ENCODE assay signal across 8 cellular contexts in genomic region chr3:186826316-186826977, GRCh38. TPM values are rescaled to one million over a fixed set of nuclear protein-coding genes. Genes with fewer than 3 reads are reported as not detected.
A peak's percentile ranks its signal among the peaks of the same experiment; 100 is the strongest.
DNase-seq lines count a peak whose midpoint lies in the region; ATAC-seq and TF ChIP-seq lines count a peak whose summit lies in the region.

No MANE protein-coding gene starts in this region.

- H2AFZ ChIP-seq in neural progenitor cell (replicated peaks), result no peak overlapping the region

- ATAC-seq in foreskin keratinocyte, result no peak

- H3K9ac ChIP-seq in ES-I3 (ENCODE audit: low read depth, low read length) (peak overlapping the region; percentile 74; the same call in 1 of the 2 replicates), neural progenitor cell (no peak overlapping the region)

- TF ChIP-seq POLR2A in Peyer's patch (IDR thresholded peaks at IDR 0.05), result no peak

- DNase-seq in Peyer's patch (peak in 2 of 3 donors; percentile 33 to 51), neural progenitor cell (ENCODE audit: low spot score) (peak; percentile 17), NCI-H446 treated with DMSO at 0.1 percent for 48 hours (lab: John Stamatoyannopoulos, UW) (no peak), COR-L47 (lab: John Stamatoyannopoulos, UW) (no peak), foreskin keratinocyte (no peak), HPDE6-E6E7 (ENCODE audit: extremely low spot score) (no peak)
- DNase-seq in effector memory CD4-positive, alpha-beta T cell, result no peak

- peaks cover 10% of the 10 kb centered on the region for H4K20me1 ChIP-seq in neural progenitor cell (ENCODE audit: low read depth)

- H3K9me3 Mint-ChIP-seq in neural progenitor cell, result peaks cover 2% of the 10 kb centered on the region

- H3K4me1 Mint-ChIP-seq in neural progenitor cell, result peaks cover 34% of the 10 kb centered on the region

- H3K79me2 ChIP-seq in neural progenitor cell (ENCODE audit: low read depth), result no peaks in the 10 kb centered on the region

- H3K27ac Mint-ChIP-seq in neural progenitor cell, result no peak overlapping the region

- peaks cover 37% of the 10 kb centered on the region for H3K27me3 Mint-ChIP-seq in neural progenitor cell (ENCODE audit: insufficient read depth, low read depth)

- H3K27ac ChIP-seq in Peyer's patch (peak overlapping the region in 1 of 4 donors; percentile 73), neural progenitor cell (no peak overlapping the region), foreskin keratinocyte (no peak overlapping the region)
- H3K27ac ChIP-seq in effector memory CD4-positive, alpha-beta T cell (ENCODE audit: insufficient read depth, low read length, poor library complexity, severe bottlenecking), result no peak overlapping the region

- H3K4me2 ChIP-seq in neural progenitor cell, result peak overlapping the region; percentile 98

- H3K4me1 ChIP-seq in ES-I3 (ENCODE audit: insufficient read depth, low read length) (peaks cover 9% of the 10 kb centered on the region), Peyer's patch (peaks cover 0 to 14% (median 11%) of the 10 kb centered on the region in 4 donors), neural progenitor cell (peaks cover 34% of the 10 kb centered on the region), foreskin keratinocyte (peaks cover 10% of the 10 kb centered on the region)
- H3K4me1 ChIP-seq in effector memory CD4-positive, alpha-beta T cell (ENCODE audit: control insufficient read depth, insufficient read depth, low read length, poor library complexity, severe bottlenecking), result peaks cover 9% of the 10 kb centered on the region

- H3K4me3 ChIP-seq in Peyer's patch, result peak overlapping the region; percentile 57 to 73 (median 66)
- peak overlapping the region; percentile 66 for H3K4me3 ChIP-seq in effector memory CD4-positive, alpha-beta T cell (ENCODE audit: insufficient read depth, low read depth, low read length, poor library complexity, severe bottlenecking)
- H3K4me3 ChIP-seq in neural progenitor cell, result peak overlapping the region; percentile 73

- H3K27me3 ChIP-seq in Peyer's patch (peaks cover 0 to 21% of the 10 kb centered on the region in 2 donors), neural progenitor cell (peaks cover 74% of the 10 kb centered on the region), foreskin keratinocyte (peaks cover 54% of the 10 kb centered on the region)
- peaks cover 11% of the 10 kb centered on the region for H3K27me3 ChIP-seq in effector memory CD4-positive, alpha-beta T cell (replicated peaks; ENCODE audit: control insufficient read depth, insufficient read depth, low read length, poor library complexity, severe bottlenecking)

- H3F3A ChIP-seq in neural progenitor cell (ENCODE audit: low read depth), result peaks cover 39% of the 10 kb centered on the region

- H3K36me3 Mint-ChIP-seq in neural progenitor cell, result no peaks in the 10 kb centered on the region

- no peaks in the 10 kb centered on the region for H3K9me3 ChIP-seq in ES-I3 (ENCODE audit: control insufficient read depth, insufficient read depth, low read length)
- H3K9me3 ChIP-seq in Peyer's patch, result no peaks in the 10 kb centered on the region
- H3K9me3 ChIP-seq in effector memory CD4-positive, alpha-beta T cell (ENCODE audit: control insufficient read depth, low read length), result no peaks in the 10 kb centered on the region
- no peaks in the 10 kb centered on the region for H3K9me3 ChIP-seq in neural progenitor cell (ENCODE audit: low read depth)

- peak overlapping the region; percentile 83 for H3K4me3 Mint-ChIP-seq in neural progenitor cell

- H3K36me3 ChIP-seq in ES-I3 (ENCODE audit: insufficient read depth, low read length), result no peaks in the 10 kb centered on the region
- no peaks in the 10 kb centered on the region for H3K36me3 ChIP-seq in Peyer's patch
- no peaks in the 10 kb centered on the region for H3K36me3 ChIP-seq in effector memory CD4-positive, alpha-beta T cell (ENCODE audit: control insufficient read depth, insufficient read depth, low read length)
- H3K36me3 ChIP-seq in neural progenitor cell, result no peaks in the 10 kb centered on the region

- TF ChIP-seq CTCF in Peyer's patch (IDR thresholded peaks at IDR 0.05), result no peak
- TF ChIP-seq CTCF in neural progenitor cell (IDR thresholded peaks at IDR 0.05), result no peak
- no peak for TF ChIP-seq CTCF in foreskin keratinocyte (conservative IDR thresholded peaks at IDR 0.05)

RNA-seq across cellular contexts. Expression of gene ADIPOQ, which starts 16.1 kb away (rescaled TPM):
- total RNA-seq in Peyer's patch (1 to 10 TPM in 1 of 4 donors, under 1 TPM in 3; 0.38 to 5.8 (median 0.61) TPM), neural progenitor cell (ENCODE audit: low replicate concordance) (not detected in 2 replicates), foreskin keratinocyte (not detected in 2 replicates)
- not detected in 2 replicates for polyA plus RNA-seq in foreskin keratinocyte

RNA-seq across cellular contexts. Expression of gene RFC4, which starts 20.2 kb away (rescaled TPM):
- total RNA-seq in Peyer's patch (10 to 100 TPM in 2 of 4 donors, 1 to 10 TPM in 2; 6.1 to 26.4 (median 10.6) TPM), neural progenitor cell (ENCODE audit: low replicate concordance) (127 and 187 TPM in 2 replicates), foreskin keratinocyte (68.2 and 71.5 TPM in 2 replicates)
- polyA plus RNA-seq in foreskin keratinocyte, result 50.2 and 61.0 TPM in 2 replicates

RNA-seq across cellular contexts. Expression of gene EIF4A2, which starts 43.1 kb away (rescaled TPM):
- total RNA-seq in Peyer's patch (100 to 1,000 TPM; 218 to 408 (median 262) TPM), neural progenitor cell (ENCODE audit: low replicate concordance) (841 and 1,764 TPM in 2 replicates), foreskin keratinocyte (247 and 274 TPM in 2 replicates)
- 137 and 167 TPM in 2 replicates for polyA plus RNA-seq in foreskin keratinocyte

Comparison
In these comparisons a context has a peak if more than half of its experiments do, and no peak if none do; other contexts are left out.
1. DNase-seq: peak in Peyer's patch (2 of 3) and neural progenitor cell (single experiment); none in effector memory CD4-positive, alpha-beta T cell (0 of 3), NCI-H446 treated with DMSO at 0.1 percent for 48 hours (single experiment), COR-L47 (single experiment), foreskin keratinocyte (0 of 2) and HPDE6-E6E7 (single experiment).
2. Peak in every context shown above with its lines, with median percentiles within 50 percentile points of each other: H3K4me3 ChIP-seq.